8 cellular contexts compared by ENCODE assay signal in genomic region chr5:64166201-64166959, GRCh38. TPM values are rescaled to one million over a fixed set of nuclear protein-coding genes. Genes with fewer than 3 reads are reported as not detected.
DNase-seq lines count a peak whose midpoint lies in the region; ATAC-seq and TF ChIP-seq lines count a peak whose summit lies in the region.

No MANE protein-coding gene starts in this region.

- H3K4me2 ChIP-seq in parathyroid adenoma (ENCODE audit: low read length): peak overlapping the region; percentile 88

- H3K79me2 ChIP-seq in parathyroid adenoma: peaks cover 25% of the 10 kb centered on the region

- no TSS peak for BruUV-seq in Panc1 (replicated peaks; lab: Mats Ljungman, UMichigan)

- H3K27ac ChIP-seq in Panc1 (ENCODE audit: low read length) (peak overlapping the region; percentile 72), parathyroid adenoma (peak overlapping the region; percentile 91)

- intact Hi-C loops in Panc1 (cut with micrococcal nuclease; ENCODE audit: unreplicated experiment): no loop called here
- intact Hi-C loops in activated CD4-positive, alpha-beta memory T cell treated with anti-CD3 and anti-CD28 coated beads for 36 hours (cut with micrococcal nuclease): no loop called here

- peak overlapping the region in 1 of 5 donors; percentile 40 for H3K4me3 Mint-ChIP-seq in immature natural killer cell
- H3K4me3 Mint-ChIP-seq in activated CD4-positive, alpha-beta memory T cell treated with anti-CD3 and anti-CD28 coated beads for 36 hours: no peak overlapping the region

- TF ChIP-seq CTCF in Panc1 (IDR thresholded peaks at IDR 0.05): no peak
- no peak for TF ChIP-seq CTCF in parathyroid adenoma (IDR thresholded peaks at IDR 0.05)

- H3K9ac ChIP-seq in parathyroid adenoma: peak overlapping the region; percentile 86

- no peak overlapping the region for H3K27ac Mint-ChIP-seq in immature natural killer cell
- H3K27ac Mint-ChIP-seq in activated CD4-positive, alpha-beta memory T cell treated with anti-CD3 and anti-CD28 coated beads for 36 hours: no peak overlapping the region

- CTCF ChIA-PET in Panc1 (lab: Charles Lee): no interaction called here
- CTCF ChIA-PET in activated CD4-positive, alpha-beta memory T cell treated with anti-CD3 and anti-CD28 coated beads for 36 hours (lab: Charles Lee): no interaction called here

- POLR2A ChIA-PET in Panc1 (lab: Charles Lee): no interaction called here
- POLR2A ChIA-PET in activated CD4-positive, alpha-beta memory T cell treated with anti-CD3 and anti-CD28 coated beads for 36 hours (lab: Charles Lee): no interaction called here

- H3K36me3 ChIP-seq in Panc1 (ENCODE audit: control insufficient read depth, insufficient read depth, low read length): no peaks in the 10 kb centered on the region
- no peaks in the 10 kb centered on the region for H3K36me3 ChIP-seq in parathyroid adenoma (ENCODE audit: control insufficient read depth, insufficient read depth, low read length)

- H3K9me3 Mint-ChIP-seq in immature natural killer cell: peaks cover 0 to 23% (median 11%) of the 10 kb centered on the region in 6 donors
- no peaks in the 10 kb centered on the region for H3K9me3 Mint-ChIP-seq in activated CD4-positive, alpha-beta memory T cell treated with anti-CD3 and anti-CD28 coated beads for 36 hours

- no peaks in the 10 kb centered on the region for H3K4me1 Mint-ChIP-seq in immature natural killer cell
- peaks cover 8% of the 10 kb centered on the region for H3K4me1 Mint-ChIP-seq in activated CD4-positive, alpha-beta memory T cell treated with anti-CD3 and anti-CD28 coated beads for 36 hours (ENCODE audit: low read depth)

- peak overlapping the region; percentile 62 to 66 for H3K4me3 ChIP-seq in Panc1 (ENCODE audit: low read depth in 2 of 2, low read length in 2 of 2)
- peak overlapping the region; percentile 88 for H3K4me3 ChIP-seq in parathyroid adenoma (ENCODE audit: low read depth, low read length)

- H3K9me3 ChIP-seq in Panc1 (ENCODE audit: control insufficient read depth, insufficient read depth, low read depth, low read length): no peaks in the 10 kb centered on the region
- no peaks in the 10 kb centered on the region for H3K9me3 ChIP-seq in parathyroid adenoma (ENCODE audit: control insufficient read depth, low read length)

- H3K27me3 ChIP-seq in Panc1 (ENCODE audit: control insufficient read depth, insufficient read depth, low read length): peaks cover 5% of the 10 kb centered on the region; the same call in 1 of the 2 replicates
- H3K27me3 ChIP-seq in parathyroid adenoma (ENCODE audit: control insufficient read depth, insufficient read depth, low read length): no peaks in the 10 kb centered on the region

- in situ Hi-C loops in Panc1 (cut with HindIII; ENCODE audit: low pct_unique_long_range_greater_than_20kb, low sequenced_read_pairs): no loop called here

- H2AFZ ChIP-seq in parathyroid adenoma: peak overlapping the region; percentile 79

- DNase-seq in Panc1 (ENCODE audit: low read depth, low spot score): no peak
- peak; percentile 12 for DNase-seq in glomerular visceral epithelial cell (ENCODE audit: extremely low spot score)
- no peak for DNase-seq in immature natural killer cell
- DNase-seq in activated CD4-positive, alpha-beta T cell treated with anti-CD3 and anti-CD28 coated beads, Interleukin-2, amount 50 U/mL, for 4 hours: no peak
- no peak for DNase-seq in activated CD4-positive, alpha-beta memory T cell treated with anti-CD3 and anti-CD28 coated beads for 36 hours
- no peak for DNase-seq in NCI-H1930 (lab: John Stamatoyannopoulos, UW)

- 0 out of 2 replicates have a peak, but pooled peaks cover 4% of the 10 kb centered on the region for H3K4me1 ChIP-seq in Panc1 (ENCODE audit: control insufficient read depth, insufficient read depth, low read length)
- H3K4me1 ChIP-seq in parathyroid adenoma: peaks cover 32% of the 10 kb centered on the region

- peaks cover 7 to 10% (median 8%) of the 10 kb centered on the region in 3 donors for H3K27me3 Mint-ChIP-seq in immature natural killer cell (ENCODE audit: low read depth in 3 of 3)
- H3K27me3 Mint-ChIP-seq in activated CD4-positive, alpha-beta memory T cell treated with anti-CD3 and anti-CD28 coated beads for 36 hours: peaks cover 24% of the 10 kb centered on the region

- peaks cover 0 to 5% (median 0%) of the 10 kb centered on the region in 3 donors for H3K36me3 Mint-ChIP-seq in immature natural killer cell
- H3K36me3 Mint-ChIP-seq in activated CD4-positive, alpha-beta memory T cell treated with anti-CD3 and anti-CD28 coated beads for 36 hours: no peaks in the 10 kb centered on the region

- ATAC-seq in GM18502 (IDR thresholded peaks at IDR 0.05; ENCODE audit: poor library complexity, unreplicated experiment) (peak; percentile 12), Panc1 (peak; percentile 74)

RNA-seq across cellular contexts. Expression of gene RNF180, which starts 0.7 kb away (rescaled TPM):
- total RNA-seq in Panc1 (2021; ENCODE audit: unreplicated experiment): 7.8 TPM
- 1.5 TPM for polyA plus RNA-seq in Panc1 (2012; ENCODE audit: insufficient read length)
- not detected for polyA plus RNA-seq in immature natural killer cell
- not detected for total RNA-seq in activated CD4-positive, alpha-beta memory T cell treated with anti-CD3 and anti-CD28 coated beads for 36 hours
